In genomic region chr2:159202568-159203071, GRCh38 we compare ENCODE assay signal across 8 cellular contexts.
DNase-seq lines count a peak whose midpoint lies in the region; ATAC-seq and TF ChIP-seq lines count a peak whose summit lies in the region.

No MANE protein-coding gene starts in this region.

- peak; percentile 99 for DNase-seq in GM04504 (ENCODE audit: low read depth)
- DNase-seq in astrocyte of the spinal cord (ENCODE audit: low read depth, low spot score) = peak; percentile 99
- DNase-seq in right atrium auricular region (ENCODE audit: low spot score) = peak; percentile 90
- DNase-seq in renal cortical epithelial cell (ENCODE audit: low read depth) = peak; percentile 83
- DNase-seq in T-helper 2 cell = no peak
- DNase-seq in NCI-H2081 treated with DMSO at 0.1 percent for 48 hours (lab: John Stamatoyannopoulos, UW) = no peak

- H3K4me3 ChIP-seq in astrocyte of the spinal cord (ENCODE audit: low read depth, low read length) = no peak overlapping the region
- H3K4me3 ChIP-seq in right atrium auricular region = no peak overlapping the region

- ATAC-seq in GM21619 (IDR thresholded peaks at IDR 0.05; ENCODE audit: unreplicated experiment) = no peak
- no peak for ATAC-seq in HG03095 (IDR thresholded peaks at IDR 0.05; ENCODE audit: unreplicated experiment)

- no peaks in the 10 kb centered on the region for H3K27me3 ChIP-seq in right atrium auricular region

- peak overlapping the region; percentile 61 to 73 for H3K27ac ChIP-seq in right atrium auricular region

- H3K36me3 ChIP-seq in right atrium auricular region = peaks cover 31% of the 10 kb centered on the region

- TF ChIP-seq CTCF in astrocyte of the spinal cord (IDR thresholded peaks at IDR 0.05; ENCODE audit: low read depth, low read length) (peak; percentile 2), right atrium auricular region (IDR thresholded peaks at IDR 0.05) (no peak)

- in situ Hi-C loops in astrocyte of the spinal cord (cut with HindIII; ENCODE audit: low sequenced_read_pairs) = no loop called here

- peaks cover 0 to 59% of the 10 kb centered on the region in 2 donors for H3K4me1 ChIP-seq in right atrium auricular region

- H3K9me3 ChIP-seq in right atrium auricular region = no peaks in the 10 kb centered on the region

Comparison
In these comparisons a context has a peak if more than half of its experiments do, and no peak if none do; other contexts are left out.
1. DNase-seq: peak in GM04504 (single experiment), astrocyte of the spinal cord (single experiment), right atrium auricular region (single experiment) and renal cortical epithelial cell (single experiment); none in T-helper 2 cell (0 of 5) and NCI-H2081 treated with DMSO at 0.1 percent for 48 hours (single experiment).